ENCODE assay signal across 11 cellular contexts in the genomic region with DNA sequence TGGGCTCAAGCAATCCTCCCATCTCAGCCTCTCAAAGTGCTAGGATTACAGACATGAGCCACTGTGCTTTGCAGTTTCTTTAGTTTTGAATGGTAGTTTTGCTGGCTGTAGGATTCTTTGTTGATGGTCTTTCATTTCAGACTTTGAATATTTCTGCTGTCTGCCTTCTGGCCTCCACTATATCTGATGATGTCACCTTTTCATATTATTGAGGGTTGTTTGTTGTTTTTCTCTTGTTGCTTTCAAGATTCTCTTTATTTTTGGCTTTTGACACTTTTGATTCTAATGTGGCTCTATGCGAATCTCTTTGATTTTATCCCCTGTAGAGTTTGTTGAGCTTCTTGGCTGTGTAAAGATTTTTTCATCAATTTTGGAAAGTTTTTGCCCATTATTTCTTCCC.
"Had no signal": no experiment of that assay in that cellular context is flagged by ENCODE, and none has a peak within 500 bp of the region (broad histone marks: within the 10 kb centered on the region; RNA-seq: fewer than 3 reads in every experiment).

No MANE protein-coding gene starts in this region.

- H3K9me3 ChIP-seq: HAP-1 had no signal

- H3K4me2 ChIP-seq: GM23338 had no signal

- ATAC-seq: GM23338, HCT116 had no signal

- FAIRE-seq: H1, H54 had no signal

- H3K4me3 ChIP-seq: GM23248, GM23338, HAP-1 had no signal

- H3K36me3 ChIP-seq: HAP-1 had no signal

- H3K4me1 ChIP-seq: HAP-1 had no signal

- DNase-seq: GM23248, GOT3, H7, H9, HCEC 1CT, HFFc6 had no signal

- H3K9ac ChIP-seq: GM23248 had no signal

- H3K27ac ChIP-seq: GM23248 had no signal

- H2AFZ ChIP-seq: GM23248, GM23338 had no signal
